ENCODE assay signal across 9 cellular contexts in the genomic region with DNA sequence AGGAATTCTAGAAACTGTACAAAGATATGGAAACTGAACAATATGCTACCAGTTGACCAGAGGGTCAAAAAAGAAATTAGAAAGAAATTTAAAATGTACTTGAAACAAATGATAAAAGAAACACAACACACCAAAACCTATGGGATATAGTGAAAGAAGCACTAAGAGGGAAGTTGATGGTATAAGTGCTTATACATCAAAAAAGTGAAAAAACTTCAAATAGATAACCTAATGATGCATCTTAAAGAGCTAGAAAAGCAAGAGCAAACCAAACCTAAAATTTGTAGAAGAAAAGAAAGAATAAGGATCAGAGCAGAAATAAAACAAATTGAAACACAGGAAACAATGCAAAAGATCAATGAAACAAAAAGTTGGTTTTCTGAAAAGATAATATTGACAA.
"Had no signal": no experiment of that assay in that cellular context is flagged by ENCODE, and none has a peak within 500 bp of the region (broad histone marks: within the 10 kb centered on the region; RNA-seq: fewer than 3 reads in every experiment).

No MANE protein-coding gene starts in this region.

- H3K9me3 Mint-ChIP-seq: HFFc6 had no signal

- H3K27ac Mint-ChIP-seq: HFFc6, IgD-negative memory B cell had no signal

- H3K27me3 Mint-ChIP-seq: IgD-negative memory B cell had no signal

- DNase-seq: GM23248, GOT3, H7, HFFc6 had no signal

- H3K36me3 ChIP-seq: HAP-1 had no signal

- H3K27ac ChIP-seq: GM23248, HL-60 had no signal

- H3K4me3 Mint-ChIP-seq: HFFc6, IgD-negative memory B cell had no signal

- H3K4me1 ChIP-seq: HAP-1 had no signal

- H3K4me1 Mint-ChIP-seq: IgD-negative memory B cell had no signal

- H3K4me3 ChIP-seq: GM23248, HAP-1 had no signal

- H3K9me3 ChIP-seq: HAP-1 had no signal

- FAIRE-seq: HepG2 had no signal

- ATAC-seq: HCT116, HepG2 had no signal
